Comparison of ENCODE assay signal across 1 cellular context in the genomic region with DNA sequence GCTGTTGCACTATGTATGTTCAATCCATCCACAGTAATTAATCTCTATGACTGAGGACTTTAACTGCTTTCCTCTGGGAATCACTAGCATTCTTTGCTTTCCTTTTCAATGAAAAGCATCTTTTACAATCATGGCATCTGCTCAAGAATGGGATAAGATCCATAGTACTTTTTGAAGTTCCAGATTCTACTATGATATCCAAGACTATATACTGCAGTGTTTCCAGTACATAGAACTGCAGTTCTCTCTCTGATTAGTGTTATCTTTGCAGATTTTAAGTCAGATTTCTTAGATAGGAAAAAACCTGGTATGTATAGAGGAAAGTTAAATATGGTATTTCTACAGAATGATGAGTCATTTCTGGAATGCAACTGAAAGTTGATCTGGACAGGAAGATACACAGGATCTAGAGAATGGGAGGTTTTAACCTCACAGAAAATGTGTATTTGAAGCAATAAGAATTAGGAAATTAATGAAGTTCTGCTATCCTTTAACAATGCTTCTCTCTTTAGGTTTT.
TF ChIP-seq lines count a peak whose summit lies in the region.

No MANE protein-coding gene starts in this region.

TF ChIP-seq in GM12878, 131 proteins besides CTCF, POLR2A, EP300 and RAD21 (continued from another document):
- TF ChIP-seq, protein P1, sequence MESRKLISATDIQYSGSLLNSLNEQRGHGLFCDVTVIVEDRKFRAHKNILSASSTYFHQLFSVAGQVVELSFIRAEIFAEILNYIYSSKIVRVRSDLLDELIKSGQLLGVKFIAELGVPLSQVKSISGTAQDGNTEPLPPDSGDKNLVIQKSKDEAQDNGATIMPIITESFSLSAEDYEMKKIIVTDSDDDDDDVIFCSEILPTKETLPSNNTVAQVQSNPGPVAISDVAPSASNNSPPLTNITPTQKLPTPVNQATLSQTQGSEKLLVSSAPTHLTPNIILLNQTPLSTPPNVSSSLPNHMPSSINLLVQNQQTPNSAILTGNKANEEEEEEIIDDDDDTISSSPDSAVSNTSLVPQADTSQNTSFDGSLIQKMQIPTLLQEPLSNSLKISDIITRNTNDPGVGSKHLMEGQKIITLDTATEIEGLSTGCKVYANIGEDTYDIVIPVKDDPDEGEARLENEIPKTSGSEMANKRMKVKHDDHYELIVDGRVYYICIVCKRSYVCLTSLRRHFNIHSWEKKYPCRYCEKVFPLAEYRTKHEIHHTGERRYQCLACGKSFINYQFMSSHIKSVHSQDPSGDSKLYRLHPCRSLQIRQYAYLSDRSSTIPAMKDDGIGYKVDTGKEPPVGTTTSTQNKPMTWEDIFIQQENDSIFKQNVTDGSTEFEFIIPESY (IDR thresholded peaks at IDR 0.05): no peak
- TF ChIP-seq IRF4 (IDR thresholded peaks at IDR 0.05; ENCODE audit: low read depth, low read length) (peak; percentile 66; the same call in 1 of the 2 replicates), MTA3 (IDR thresholded peaks at IDR 0.05; ENCODE audit: borderline replicate concordance, low read length) (no peak), CEBPB (IDR thresholded peaks at IDR 0.05; ENCODE audit: borderline replicate concordance in 1 of 2, low read depth in 2 of 2, low read length in 2 of 2) (no peak), YBX1 (IDR thresholded peaks at IDR 0.05) (no peak), PML (IDR thresholded peaks at IDR 0.05; ENCODE audit: low read length) (no peak), ZBED1 (IDR thresholded peaks at IDR 0.05; ENCODE audit: borderline replicate concordance) (no peak), SIN3A (IDR thresholded peaks at IDR 0.05; ENCODE audit: low read depth, low read length) (no peak), TCF3 (IDR thresholded peaks at IDR 0.05; ENCODE audit: borderline replicate concordance, insufficient read depth, low read depth, low read length) (no peak), SREBF1 (IDR thresholded peaks at IDR 0.05; ENCODE audit: low read length) (no peak)
- TF ChIP-seq, protein P2, sequence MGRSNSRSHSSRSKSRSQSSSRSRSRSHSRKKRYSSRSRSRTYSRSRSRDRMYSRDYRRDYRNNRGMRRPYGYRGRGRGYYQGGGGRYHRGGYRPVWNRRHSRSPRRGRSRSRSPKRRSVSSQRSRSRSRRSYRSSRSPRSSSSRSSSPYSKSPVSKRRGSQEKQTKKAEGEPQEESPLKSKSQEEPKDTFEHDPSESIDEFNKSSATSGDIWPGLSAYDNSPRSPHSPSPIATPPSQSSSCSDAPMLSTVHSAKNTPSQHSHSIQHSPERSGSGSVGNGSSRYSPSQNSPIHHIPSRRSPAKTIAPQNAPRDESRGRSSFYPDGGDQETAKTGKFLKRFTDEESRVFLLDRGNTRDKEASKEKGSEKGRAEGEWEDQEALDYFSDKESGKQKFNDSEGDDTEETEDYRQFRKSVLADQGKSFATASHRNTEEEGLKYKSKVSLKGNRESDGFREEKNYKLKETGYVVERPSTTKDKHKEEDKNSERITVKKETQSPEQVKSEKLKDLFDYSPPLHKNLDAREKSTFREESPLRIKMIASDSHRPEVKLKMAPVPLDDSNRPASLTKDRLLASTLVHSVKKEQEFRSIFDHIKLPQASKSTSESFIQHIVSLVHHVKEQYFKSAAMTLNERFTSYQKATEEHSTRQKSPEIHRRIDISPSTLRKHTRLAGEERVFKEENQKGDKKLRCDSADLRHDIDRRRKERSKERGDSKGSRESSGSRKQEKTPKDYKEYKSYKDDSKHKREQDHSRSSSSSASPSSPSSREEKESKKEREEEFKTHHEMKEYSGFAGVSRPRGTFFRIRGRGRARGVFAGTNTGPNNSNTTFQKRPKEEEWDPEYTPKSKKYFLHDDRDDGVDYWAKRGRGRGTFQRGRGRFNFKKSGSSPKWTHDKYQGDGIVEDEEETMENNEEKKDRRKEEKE (IDR thresholded peaks at IDR 0.05): no peak
- TF ChIP-seq, protein P3, sequence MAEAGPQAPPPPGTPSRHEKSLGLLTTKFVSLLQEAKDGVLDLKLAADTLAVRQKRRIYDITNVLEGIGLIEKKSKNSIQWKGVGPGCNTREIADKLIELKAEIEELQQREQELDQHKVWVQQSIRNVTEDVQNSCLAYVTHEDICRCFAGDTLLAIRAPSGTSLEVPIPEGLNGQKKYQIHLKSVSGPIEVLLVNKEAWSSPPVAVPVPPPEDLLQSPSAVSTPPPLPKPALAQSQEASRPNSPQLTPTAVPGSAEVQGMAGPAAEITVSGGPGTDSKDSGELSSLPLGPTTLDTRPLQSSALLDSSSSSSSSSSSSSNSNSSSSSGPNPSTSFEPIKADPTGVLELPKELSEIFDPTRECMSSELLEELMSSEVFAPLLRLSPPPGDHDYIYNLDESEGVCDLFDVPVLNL (IDR thresholded peaks at IDR 0.05; ENCODE audit: low read depth, low read length): no peak
